Comparison of ENCODE assay signal across 8 cellular contexts in genomic region chr19:35267818-35268545, GRCh38. TPM values are rescaled to one million over a fixed set of nuclear protein-coding genes. Genes with fewer than 3 reads are reported as not detected.
DNase-seq lines count a peak whose midpoint lies in the region; ATAC-seq and TF ChIP-seq lines count a peak whose summit lies in the region.

No MANE protein-coding gene starts in this region.

- peak overlapping the region; percentile 92 for H3K27ac Mint-ChIP-seq in activated naive CD8-positive, alpha-beta T cell
- peak overlapping the region; percentile 91 for H3K27ac Mint-ChIP-seq in glutamatergic neuron (ENCODE audit: unreplicated experiment)

- H3K9me3 ChIP-seq in ovary, result no peaks in the 10 kb centered on the region
- no peaks in the 10 kb centered on the region for H3K9me3 ChIP-seq in transverse colon

- no peaks in the 10 kb centered on the region for H3K36me3 ChIP-seq in ovary
- H3K36me3 ChIP-seq in transverse colon, result peaks cover 0 to 14% (median 5%) of the 10 kb centered on the region in 4 donors

- in situ Hi-C loops in Caki2 (cut with HindIII; ENCODE audit: low pct_unique_long_range_greater_than_20kb, low sequenced_read_pairs) (no loop called here), transverse colon (cut with MboI; ENCODE audit: low pct_ligation_motif_present in 1 of 4, low pct_unique_long_range_greater_than_20kb in 1 of 4, low sequenced_read_pairs in 3 of 4) (no loop called here)

- TF ChIP-seq POLR2A in ovary (IDR thresholded peaks at IDR 0.05), result peak; percentile 84
- TF ChIP-seq POLR2A in transverse colon (IDR thresholded peaks at IDR 0.05), result peak; percentile 48

- peaks cover 24% of the 10 kb centered on the region for H3K4me1 Mint-ChIP-seq in activated naive CD8-positive, alpha-beta T cell (ENCODE audit: low read depth)
- H3K4me1 Mint-ChIP-seq in glutamatergic neuron (ENCODE audit: low read depth, unreplicated experiment), result peaks cover 24% of the 10 kb centered on the region

- 0 to 1% (median 0%) methylated on average over 70 to 105 of the region's 105 CpGs for WGBS in ovary, 3 donors
- WGBS in transverse colon (ENCODE audit: low coverage in 1 of 2), 2 donors, result 0 to 1% methylated on average over 1 to 39 of the region's 105 CpGs

- ATAC-seq in GM21515 (IDR thresholded peaks at IDR 0.05; ENCODE audit: unreplicated experiment) (peak; percentile 44), SK-N-SH treated with all-trans-retinoic acid at 6 μM for 48 hours (peak; percentile 68)

- intact Hi-C loops in ovary (cut with DNase I), result loop anchor here in 3 of 4 donors (5.0 to 10.0 kb wide), 3 partner anchors 126 to 347 kb away; partner anchors contain the start of genes FXYD7 (in 2 of the 3) and HAUS5 (in 1 of the 3)
- intact Hi-C loops in transverse colon (cut with DNase I; ENCODE audit: low total_unique reads), result no loop called here

- H3K27ac ChIP-seq in ovary, result peak overlapping the region; percentile 94 to 97
- peak overlapping the region; percentile 95 to 99 (median 98) for H3K27ac ChIP-seq in transverse colon

- H3K9me3 Mint-ChIP-seq in activated naive CD8-positive, alpha-beta T cell (ENCODE audit: low read depth), result no peaks in the 10 kb centered on the region
- H3K9me3 Mint-ChIP-seq in glutamatergic neuron (ENCODE audit: unreplicated experiment), result peaks cover 16% of the 10 kb centered on the region

- no peaks in the 10 kb centered on the region for H3K27me3 Mint-ChIP-seq in activated naive CD8-positive, alpha-beta T cell
- H3K27me3 Mint-ChIP-seq in glutamatergic neuron (ENCODE audit: unreplicated experiment), result peaks cover 15% of the 10 kb centered on the region

- DNase-seq in Caki2 (ENCODE audit: low read depth) (peak; percentile 66), KG1 (lab: John Stamatoyannopoulos, UW) (peak; percentile 32), glutamatergic neuron (peak; percentile 77), ovary (peak; percentile 75 to 87 (median 83)), transverse colon (peak; percentile 81)

- TF ChIP-seq CTCF in glutamatergic neuron (IDR thresholded peaks at IDR 0.05; ENCODE audit: partially characterized antibody, unreplicated experiment), result no peak
- TF ChIP-seq CTCF in ovary (IDR thresholded peaks at IDR 0.05), result no peak
- TF ChIP-seq CTCF in transverse colon (IDR thresholded peaks at IDR 0.05), result no peak

- H3K4me3 ChIP-seq in ovary (peak overlapping the region; percentile 73), transverse colon (peak overlapping the region; percentile 42 to 85 (median 71))

- peaks cover 10% of the 10 kb centered on the region for H3K4me1 ChIP-seq in ovary (ENCODE audit: insufficient read depth)
- H3K4me1 ChIP-seq in transverse colon, result peaks cover 0 to 36% (median 14%) of the 10 kb centered on the region in 4 donors

- H3K27me3 ChIP-seq in ovary, result no peaks in the 10 kb centered on the region
- no peaks in the 10 kb centered on the region for H3K27me3 ChIP-seq in transverse colon

- no peak for TF ChIP-seq EP300 in ovary (IDR thresholded peaks at IDR 0.05)
- TF ChIP-seq EP300 in transverse colon (IDR thresholded peaks at IDR 0.05; ENCODE audit: low read depth), result no peak

- H3K4me3 Mint-ChIP-seq in activated naive CD8-positive, alpha-beta T cell, result peak overlapping the region; percentile 95
- H3K4me3 Mint-ChIP-seq in glutamatergic neuron (ENCODE audit: unreplicated experiment), result peak overlapping the region; percentile 91

- peaks cover 8% of the 10 kb centered on the region for H3K36me3 Mint-ChIP-seq in activated naive CD8-positive, alpha-beta T cell
- H3K36me3 Mint-ChIP-seq in glutamatergic neuron (ENCODE audit: unreplicated experiment), result peaks cover 7% of the 10 kb centered on the region

TF ChIP-seq in SK-N-SH treated with all-trans-retinoic acid at 6 μM for 48 hours, 23 proteins besides CTCF, POLR2A, EP300 and RAD21 (continues in another document):
- TF ChIP-seq CSDC2 (CRISPR knock-in tag; IDR thresholded peaks at IDR 0.05) (no peak), ZC3H10 (CRISPR knock-in tag; IDR thresholded peaks at IDR 0.05) (no peak), PATZ1 (CRISPR knock-in tag; IDR thresholded peaks at IDR 0.05; ENCODE audit: borderline replicate concordance) (no peak), ZNF70 (CRISPR knock-in tag; IDR thresholded peaks at IDR 0.05) (no peak), SNAI2 (CRISPR knock-in tag; IDR thresholded peaks at IDR 0.05) (no peak), ESRRG (CRISPR knock-in tag; IDR thresholded peaks at IDR 0.05) (no peak), ZNF8 (CRISPR knock-in tag; IDR thresholded peaks at IDR 0.05) (no peak), OSR1 (CRISPR knock-in tag; IDR thresholded peaks at IDR 0.05) (no peak), ARNTL (CRISPR knock-in tag; IDR thresholded peaks at IDR 0.05; ENCODE audit: borderline replicate concordance, low read depth) (no peak), ZFP3 (CRISPR knock-in tag; IDR thresholded peaks at IDR 0.05) (no peak), GLIS3 (CRISPR knock-in tag; IDR thresholded peaks at IDR 0.05) (no peak), ZFP30 (CRISPR knock-in tag; IDR thresholded peaks at IDR 0.05) (no peak), RARB (CRISPR knock-in tag; IDR thresholded peaks at IDR 0.05) (no peak), BACH2 (CRISPR knock-in tag; IDR thresholded peaks at IDR 0.05; ENCODE audit: borderline replicate concordance) (no peak), ISL1 (CRISPR knock-in tag; IDR thresholded peaks at IDR 0.05) (no peak), CREB5 (CRISPR knock-in tag; IDR thresholded peaks at IDR 0.05; ENCODE audit: low read depth) (no peak), ZNF565 (CRISPR knock-in tag; conservative IDR thresholded peaks at IDR 0.05; ENCODE audit: low read depth) (no peak)
- TF ChIP-seq, protein P1, sequence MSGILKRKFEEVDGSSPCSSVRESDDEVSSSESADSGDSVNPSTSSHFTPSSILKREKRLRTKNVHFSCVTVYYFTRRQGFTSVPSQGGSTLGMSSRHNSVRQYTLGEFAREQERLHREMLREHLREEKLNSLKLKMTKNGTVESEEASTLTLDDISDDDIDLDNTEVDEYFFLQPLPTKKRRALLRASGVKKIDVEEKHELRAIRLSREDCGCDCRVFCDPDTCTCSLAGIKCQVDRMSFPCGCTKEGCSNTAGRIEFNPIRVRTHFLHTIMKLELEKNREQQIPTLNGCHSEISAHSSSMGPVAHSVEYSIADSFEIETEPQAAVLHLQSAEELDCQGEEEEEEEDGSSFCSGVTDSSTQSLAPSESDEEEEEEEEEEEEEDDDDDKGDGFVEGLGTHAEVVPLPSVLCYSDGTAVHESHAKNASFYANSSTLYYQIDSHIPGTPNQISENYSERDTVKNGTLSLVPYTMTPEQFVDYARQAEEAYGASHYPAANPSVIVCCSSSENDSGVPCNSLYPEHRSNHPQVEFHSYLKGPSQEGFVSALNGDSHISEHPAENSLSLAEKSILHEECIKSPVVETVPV (CRISPR knock-in tag; IDR thresholded peaks at IDR 0.05), result no peak

RNA-seq across cellular contexts. Expression of gene USF2, which starts 0.8 kb away (rescaled TPM):
- 111 and 128 TPM in 2 replicates for total RNA-seq in Caki2 (2014; rRNA removed; shearing (Covaris generic); ENCODE audit: low replicate concordance)
- total RNA-seq in glutamatergic neuron (ENCODE audit: unreplicated experiment) (132 TPM), ovary (100 to 1,000 TPM; 105 to 218 (median 159) TPM), transverse colon (100 to 1,000 TPM in 3 of 4 donors, 10 to 100 TPM in 1; 95.9 to 207 (median 140) TPM)
- 100 to 1,000 TPM; 130 to 169 TPM for polyA plus RNA-seq in ovary

RNA-seq across cellular contexts. Expression of gene HAMP, which starts 14.3 kb away (rescaled TPM):
- 0.06 TPM in 1 of 2 replicates, not detected in the other for total RNA-seq in Caki2 (2014; rRNA removed; shearing (Covaris generic); ENCODE audit: low replicate concordance)
- total RNA-seq in glutamatergic neuron (ENCODE audit: unreplicated experiment) (not detected), ovary (1 to 10 TPM in 3 of 7 donors, under 1 TPM in 2, not detected in 2; 0.43 to 4.0 (median 1.3) TPM), transverse colon (not detected)
- 1 to 10 TPM in 1 of 2 donors, not detected in 1; 1.1 TPM for polyA plus RNA-seq in ovary

RNA-seq across cellular contexts. Expression of gene LSR, which starts 19.2 kb away (rescaled TPM):
- total RNA-seq in Caki2 (2014; rRNA removed; shearing (Covaris generic); ENCODE audit: low replicate concordance), result 13.0 and 33.0 TPM in 2 replicates
- 5.4 TPM for total RNA-seq in glutamatergic neuron (ENCODE audit: unreplicated experiment)
- total RNA-seq in ovary, result 10 to 100 TPM in 4 of 7 donors, 1 to 10 TPM in 3; 7.2 to 69.8 (median 12.9) TPM
- polyA plus RNA-seq in ovary, result 10 to 100 TPM in 1 of 2 donors, 1 to 10 TPM in 1; 3.3 to 13.4 TPM
- 100 to 1,000 TPM; 124 to 484 (median 330) TPM for total RNA-seq in transverse colon

RNA-seq across cellular contexts. Expression of gene MAG, which starts 24.0 kb away (rescaled TPM):
- total RNA-seq in Caki2 (2014; rRNA removed; shearing (Covaris generic); ENCODE audit: low replicate concordance), result 5.7 and 10.4 TPM in 2 replicates
- not detected for total RNA-seq in glutamatergic neuron (ENCODE audit: unreplicated experiment)
- 100 to 1,000 TPM in 3 of 7 donors, 10 to 100 TPM in 4; 58.0 to 146 (median 94.2) TPM for total RNA-seq in ovary
- polyA plus RNA-seq in ovary, result 100 to 1,000 TPM in 1 of 2 donors, 1 to 10 TPM in 1; 1.1 to 106 TPM
- total RNA-seq in transverse colon, result not detected

RNA-seq across cellular contexts. Expression of gene FAM187B, which starts 39.4 kb away (rescaled TPM):
- not detected in 2 replicates for total RNA-seq in Caki2 (2014; rRNA removed; shearing (Covaris generic); ENCODE audit: low replicate concordance)
- not detected for total RNA-seq in glutamatergic neuron (ENCODE audit: unreplicated experiment)
- total RNA-seq in ovary, result not detected
- under 1 TPM in 1 of 2 donors, not detected in 1; 0.06 TPM for polyA plus RNA-seq in ovary
- not detected for total RNA-seq in transverse colon

Comparison
In these comparisons a context has a peak if more than half of its experiments do, and no peak if none do; other contexts are left out.
1. Peak in every context shown above with its lines: DNase-seq, ATAC-seq, H3K4me3 ChIP-seq and H3K27ac ChIP-seq.
2. DNase-seq: peak in every context shown above with its lines; median percentile 83 in ovary; 81 in transverse colon; 77 in glutamatergic neuron; 66 in Caki2; 32 in KG1.